Comparison of ENCODE assay signal across 1 cellular context in the genomic region with DNA sequence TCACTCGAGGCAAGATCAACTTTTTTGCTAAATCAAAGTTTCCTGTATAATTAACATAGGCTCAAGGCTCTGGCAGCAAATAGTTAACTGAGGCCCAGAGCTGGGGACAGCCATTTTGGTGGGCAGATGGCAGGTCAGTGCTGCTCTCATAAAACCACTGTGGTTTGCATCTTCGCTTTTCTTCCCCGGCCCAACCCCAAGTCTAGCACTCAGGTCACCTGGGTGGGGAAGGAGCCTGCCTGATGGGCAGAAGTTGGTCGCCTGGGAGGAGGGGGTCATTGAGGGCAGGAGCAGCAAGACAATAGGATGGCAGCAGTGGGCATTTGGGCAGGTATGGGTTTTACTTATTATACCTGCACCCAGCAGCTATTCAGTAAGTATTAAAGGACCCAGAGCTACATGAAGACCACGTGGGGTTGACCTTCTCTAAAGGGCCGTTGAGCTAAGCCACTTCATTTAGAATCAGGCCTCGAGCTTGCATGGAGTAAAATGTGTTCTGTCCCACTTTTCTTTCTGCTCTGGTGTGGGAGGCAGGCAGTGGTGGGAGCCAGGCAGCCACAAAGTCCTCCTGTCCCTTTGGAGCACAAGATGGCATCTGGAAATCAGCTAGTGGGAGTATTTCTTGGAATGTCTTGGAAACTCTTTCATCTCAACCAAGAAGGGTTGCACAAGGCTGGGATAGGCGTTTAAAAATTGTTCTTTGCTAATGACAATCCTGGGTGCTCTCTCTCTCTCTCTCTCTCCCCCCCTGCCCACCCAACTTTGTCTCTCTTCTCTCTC.
TF ChIP-seq lines count a peak whose summit lies in the region.

No MANE protein-coding gene starts in this region.

TF ChIP-seq in H1, 55 proteins besides CTCF, POLR2A, EP300 and RAD21:
- no peak for TF ChIP-seq GTF2F1 (IDR thresholded peaks at IDR 0.05; ENCODE audit: borderline replicate concordance, low read depth, low read length)
- TF ChIP-seq, protein P1, sequence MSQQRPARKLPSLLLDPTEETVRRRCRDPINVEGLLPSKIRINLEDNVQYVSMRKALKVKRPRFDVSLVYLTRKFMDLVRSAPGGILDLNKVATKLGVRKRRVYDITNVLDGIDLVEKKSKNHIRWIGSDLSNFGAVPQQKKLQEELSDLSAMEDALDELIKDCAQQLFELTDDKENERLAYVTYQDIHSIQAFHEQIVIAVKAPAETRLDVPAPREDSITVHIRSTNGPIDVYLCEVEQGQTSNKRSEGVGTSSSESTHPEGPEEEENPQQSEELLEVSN (IDR thresholded peaks at IDR 0.05), result no peak
- no peak for TF ChIP-seq YY1 (IDR thresholded peaks at IDR 0.05; ENCODE audit: low read depth, low read length)
- TF ChIP-seq, protein P2, sequence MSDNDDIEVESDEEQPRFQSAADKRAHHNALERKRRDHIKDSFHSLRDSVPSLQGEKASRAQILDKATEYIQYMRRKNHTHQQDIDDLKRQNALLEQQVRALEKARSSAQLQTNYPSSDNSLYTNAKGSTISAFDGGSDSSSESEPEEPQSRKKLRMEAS (IDR thresholded peaks at IDR 0.05), result no peak
- no peak for TF ChIP-seq CEBPB (IDR thresholded peaks at IDR 0.05; ENCODE audit: low read depth, low read length)
